33 cellular contexts compared by ENCODE assay signal in the genomic region with DNA sequence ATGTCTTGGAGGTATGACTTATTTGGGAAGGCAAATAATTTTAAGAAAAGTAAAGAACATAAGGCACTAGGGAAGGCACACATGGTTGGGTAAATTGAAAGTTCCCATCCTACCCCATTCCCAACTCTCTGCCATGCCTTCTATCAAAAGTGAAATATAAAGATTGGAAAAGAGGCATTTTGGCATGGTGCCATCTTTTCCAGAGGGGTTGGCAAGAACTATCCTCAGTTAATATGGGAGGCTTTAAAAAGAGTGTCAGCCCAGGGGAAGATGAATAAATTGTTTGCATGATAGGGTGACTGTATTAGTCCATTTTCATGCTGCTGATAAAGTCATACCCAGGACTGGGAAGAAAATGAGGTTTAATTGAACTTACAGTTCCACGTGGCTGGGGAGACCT.
"Had no signal": no experiment of that assay in that cellular context is flagged by ENCODE, and none has a peak within 500 bp of the region (broad histone marks: within the 10 kb centered on the region; RNA-seq: fewer than 3 reads in every experiment).

No MANE protein-coding gene starts in this region.

- H3K36me3 ChIP-seq: adrenal gland, ascending aorta, brain microvascular endothelial cell, breast epithelium, cardiac muscle cell had no signal

- H3K9me3 ChIP-seq: adrenal gland, body of pancreas had no signal

- DNase-seq: activated effector memory CD4-positive, alpha-beta T cell treated with anti-CD3 and anti-CD28 coated beads, Interleukin-2, amount 50 U/mL, for 16 hours; activated effector memory CD4-positive, alpha-beta T cell treated with Interleukin-2 at 50 U/mL for 16 hours; activated gamma-delta T cell; activated gamma-delta T cell treated with Interleukin-2 at 50 U/mL for 16 hours; activated naive CD4-positive, alpha-beta T cell; activated naive CD4-positive, alpha-beta T cell treated with anti-CD3 and anti-CD28 coated beads for 36 hours; activated naive CD4-positive, alpha-beta T cell treated with anti-CD3 and anti-CD28 coated beads, Interleukin-2, amount 10 ng/mL, durations not matched to agents 7 days and 5 days; activated naive CD4-positive, alpha-beta T cell treated with anti-CD3 and anti-CD28 coated beads, Interleukin-2, amount 50 U/mL, for 16 hours; activated naive CD4-positive, alpha-beta T cell treated with Interleukin-2 at 50 U/mL for 16 hours; activated naive CD8-positive, alpha-beta T cell treated with anti-CD3 and anti-CD28 coated beads for 36 hours; activated naive CD8-positive, alpha-beta T cell treated with anti-CD3 and anti-CD28 coated beads, Interleukin-2, amount 10 ng/mL, durations not matched to agents 7 days and 5 days; activated naive CD8-positive, alpha-beta T cell treated with anti-CD3 and anti-CD28 coated beads, Interleukin-2, amount 50 U/mL, for 24 hours; activated T-cell treated with anti-CD3 and anti-CD28 coated beads, Interleukin-2, amount 50 U/mL, for 4 hours; activated T-cell treated with anti-CD3 and anti-CD28 coated beads, Interleukin-2, amount 50 U/mL, for 48 hours; activated T-cell treated with anti-CD3 and anti-CD28 coated beads, Interleukin-2, amount 50 U/mL, for 72 hours; adrenal gland; amniotic stem cell; amygdala; anterior cingulate cortex; aorta; body of pancreas; brain microvascular endothelial cell; caudate nucleus; central memory CD4-positive, alpha-beta T cell; cerebellar nuclear complex had no signal

- H3K27me3 ChIP-seq: adrenal gland, ascending aorta, body of pancreas, brain microvascular endothelial cell, breast epithelium, cardiac muscle cell had no signal

- H3K27ac ChIP-seq: adrenal gland, ascending aorta, body of pancreas, brain microvascular endothelial cell, breast epithelium, cardiac muscle cell had no signal

- FAIRE-seq: astrocyte, bronchial epithelial cell, colon had no signal

- H3K4me3 ChIP-seq: adrenal gland, ascending aorta, body of pancreas, breast epithelium, cardiac muscle cell had no signal

- ATAC-seq: activated naive CD4-positive, alpha-beta T cell treated with anti-CD3 and anti-CD28 coated beads, Interleukin-2, amount 50 U/mL, for 72 hours; activated naive CD8-positive, alpha-beta T cell treated with anti-CD3 and anti-CD28 coated beads, Interleukin-2, amount 50 U/mL, for 24 hours; activated T-cell treated with anti-CD3 and anti-CD28 coated beads, Interleukin-2, amount 50 U/mL, for 4 hours; activated T-cell treated with anti-CD3 and anti-CD28 coated beads, Interleukin-2, amount 50 U/mL, for 72 hours; activated T-helper 17 cell treated with anti-CD3 and anti-CD28 coated beads, Interleukin-2, amount 50 U/mL, for 72 hours; body of pancreas had no signal

- H3K4me1 ChIP-seq: adrenal gland, ascending aorta, body of pancreas, breast epithelium had no signal
